10 cellular contexts compared by ENCODE assay signal in genomic region chr16:73016488-73016830, GRCh38. TPM values are rescaled to one million over a fixed set of nuclear protein-coding genes. Genes with fewer than 3 reads are reported as not detected.
A peak's percentile ranks its signal among the peaks of the same experiment; 100 is the strongest.
DNase-seq lines count a peak whose midpoint lies in the region; ATAC-seq, FAIRE-seq and TF ChIP-seq lines count a peak whose summit lies in the region.
"Had no signal": no experiment of that assay in that cellular context is flagged by ENCODE, and none has a peak within 500 bp of the region (broad histone marks: within the 10 kb centered on the region; RNA-seq: fewer than 3 reads in every experiment).

No MANE protein-coding gene starts in this region.

- intact Hi-C loops in endothelial cell of umbilical vein (cut with micrococcal nuclease) = no loop called here
- intact Hi-C loops in right cardiac atrium (cut with DNase I) = no loop called here

- dilution Hi-C loops in endothelial cell of umbilical vein (cut with MboI; ENCODE audit: extremely low pct_ligation_motif_present, low sequenced_read_pairs) = no loop called here

- H3K9me1 ChIP-seq in endothelial cell of umbilical vein (replicated peaks; ENCODE audit: control insufficient read depth, extremely low read depth, insufficient read depth, low read length) = no peaks in the 10 kb centered on the region

- peak overlapping the region in 4 of 11 experiments; percentile 5 to 34 (median 20); a peak in 4 of 22 replicates for H3K27ac ChIP-seq in BLaER1 treated with 17β-estradiol and CSF1 and Interleukin-3, amounts not matched to agents 10 nM and 100 nM
- no peak overlapping the region for H3K27ac ChIP-seq in endothelial cell of umbilical vein (ENCODE audit: insufficient read depth, low read depth, low read length)
- H3K27ac ChIP-seq in right cardiac atrium (ENCODE audit: low read length) = no peak overlapping the region

- no peaks in the 10 kb centered on the region for H3K36me3 ChIP-seq in BLaER1 treated with 17β-estradiol and CSF1 and Interleukin-3, amounts not matched to agents 10 nM and 100 nM
- H3K36me3 ChIP-seq in endothelial cell of umbilical vein (ENCODE audit: control insufficient read depth in 2 of 2, extremely low read depth in 1 of 2, insufficient read depth in 2 of 2, low read length in 2 of 2) = no peaks in the 10 kb centered on the region

- WGBS in right cardiac atrium = 91% methylated on average over 2 of the region's 2 CpGs

- no TSS peak for BruUV-seq in endothelial cell of umbilical vein (replicated peaks; lab: Mats Ljungman, UMichigan)

- H3K79me2 ChIP-seq in endothelial cell of umbilical vein (ENCODE audit: control insufficient read depth, insufficient read depth, low read length) = peaks cover 42% of the 10 kb centered on the region

- in situ Hi-C loops in ACHN (cut with HindIII; ENCODE audit: low pct_ligation_motif_present, low pct_unique_long_range_greater_than_20kb, low sequenced_read_pairs) = no loop called here

- no peak for FAIRE-seq in endothelial cell of umbilical vein (lab: Jason Lieb, UNC)

- peaks cover 0 to 100% (median 0%) of the 10 kb centered on the region in 11 experiments; a peak in 6 of 22 replicates for H4K20me1 ChIP-seq in BLaER1 treated with 17β-estradiol and CSF1 and Interleukin-3, amounts not matched to agents 10 nM and 100 nM
- no peaks in the 10 kb centered on the region for H4K20me1 ChIP-seq in endothelial cell of umbilical vein (replicated peaks; ENCODE audit: control insufficient read depth, extremely low read depth, insufficient read depth, low read length)

- H3K9me3 ChIP-seq in BLaER1 treated with 17β-estradiol and CSF1 and Interleukin-3, amounts not matched to agents 10 nM and 100 nM (replicated peaks in 1 of 11) = peaks cover 0 to 13% (median 0%) of the 10 kb centered on the region in 11 experiments; a peak in 4 of 22 replicates
- H3K9me3 ChIP-seq in endothelial cell of umbilical vein (replicated peaks; ENCODE audit: control insufficient read depth, insufficient read depth, low read length) = no peaks in the 10 kb centered on the region
- H3K9me3 ChIP-seq in right cardiac atrium (ENCODE audit: control insufficient read depth, low read length) = no peaks in the 10 kb centered on the region

- no peak overlapping the region for H3K4me3 ChIP-seq in BLaER1 treated with 17β-estradiol and CSF1 and Interleukin-3, amounts not matched to agents 10 nM and 100 nM
- H3K4me3 ChIP-seq in endothelial cell of umbilical vein (replicated peaks in 1 of 3; ENCODE audit: insufficient read depth in 1 of 3, low read depth in 1 of 3, low read length in 3 of 3) = no peak overlapping the region
- H3K4me3 ChIP-seq in right cardiac atrium (ENCODE audit: low read length) = no peak overlapping the region

- CTCF ChIA-PET in endothelial cell of umbilical vein (lab: Charles Lee) = no interaction called here

- no peak overlapping the region for H2AFZ ChIP-seq in endothelial cell of umbilical vein (ENCODE audit: low read depth, low read length)

- peak; percentile 29 for DNase-seq in endothelial cell of umbilical vein (ENCODE audit: low read depth, low spot score)
- DNase-seq in ACHN = no peak
- no peak for DNase-seq in COR-L47 (lab: John Stamatoyannopoulos, UW)
- DNase-seq in right cardiac atrium = no peak
- DNase-seq: islet precursor cell, NCI-H748 treated with DMSO at 0.1 percent for 48 hours had no signal

- H3K4me1 ChIP-seq in BLaER1 treated with 17β-estradiol and CSF1 and Interleukin-3, amounts not matched to agents 10 nM and 100 nM = peaks cover 6 to 70% (median 10%) of the 10 kb centered on the region in 10 experiments; a peak in 15 of 20 replicates
- H3K4me1 ChIP-seq in endothelial cell of umbilical vein (ENCODE audit: control insufficient read depth, extremely low read depth, insufficient read depth, low read length) = peaks cover 30% of the 10 kb centered on the region
- H3K4me1 ChIP-seq in right cardiac atrium (ENCODE audit: control insufficient read depth, insufficient read depth, low read length) = peaks cover 29% of the 10 kb centered on the region

- no peak for TF ChIP-seq POLR2A in endothelial cell of umbilical vein (IDR thresholded peaks at IDR 0.05; ENCODE audit: low read depth, low read length)

- TF ChIP-seq CTCF in endothelial cell of umbilical vein (IDR thresholded peaks at IDR 0.05; ENCODE audit: extremely low read depth in 1 of 2, insufficient read depth in 1 of 2, low read depth in 1 of 2, low read length in 2 of 2) = no peak

- H3K9ac ChIP-seq in BLaER1 treated with 17β-estradiol and CSF1 and Interleukin-3, amounts not matched to agents 10 nM and 100 nM = peak overlapping the region in 2 of 11 experiments; percentile 13 to 30; a peak in 3 of 22 replicates
- H3K9ac ChIP-seq in endothelial cell of umbilical vein (replicated peaks; ENCODE audit: extremely low read depth, insufficient read depth, low read length) = no peak overlapping the region

- peak overlapping the region; percentile 21 to 83 (median 45); a peak in 21 of 22 replicates for H3K4me2 ChIP-seq in BLaER1 treated with 17β-estradiol and CSF1 and Interleukin-3, amounts not matched to agents 10 nM and 100 nM
- H3K4me2 ChIP-seq in endothelial cell of umbilical vein (ENCODE audit: insufficient read depth, low read length) = peak overlapping the region; percentile 36

- H3K27me3 ChIP-seq in BLaER1 treated with 17β-estradiol and CSF1 and Interleukin-3, amounts not matched to agents 10 nM and 100 nM = no peaks in the 10 kb centered on the region
- H3K27me3 ChIP-seq in endothelial cell of umbilical vein (ENCODE audit: control insufficient read depth in 2 of 2, insufficient read depth in 2 of 2, low read length in 2 of 2) (no peaks in the 10 kb centered on the region), right cardiac atrium (ENCODE audit: control insufficient read depth, insufficient read depth) (no peaks in the 10 kb centered on the region)

- ATAC-seq in GM19397 (IDR thresholded peaks at IDR 0.05; ENCODE audit: unreplicated experiment) = peak; percentile 50
- peak; percentile 56 for ATAC-seq in HG03103 (IDR thresholded peaks at IDR 0.05; ENCODE audit: low read depth, unreplicated experiment)
- no peak for ATAC-seq in HG02970 (IDR thresholded peaks at IDR 0.05; ENCODE audit: low FRiP score, unreplicated experiment)
- no peak for ATAC-seq in right cardiac atrium

- POLR2A ChIA-PET in endothelial cell of umbilical vein (lab: Charles Lee) = no interaction called here

TF ChIP-seq in endothelial cell of umbilical vein, 7 proteins besides CTCF, POLR2A, EP300 and RAD21:
- TF ChIP-seq GATA2 (IDR thresholded peaks at IDR 0.05; ENCODE audit: insufficient read depth, insufficient read length, low read depth, low read length) = no peak
- TF ChIP-seq FOS (IDR thresholded peaks at IDR 0.05; ENCODE audit: borderline replicate concordance, insufficient read depth, low read length) = peak; percentile 21

RNA-seq across cellular contexts. Expression of gene ZFHX3, which starts 31.5 kb away (rescaled TPM):
- total RNA-seq in endothelial cell of umbilical vein = 17.7 and 18.8 TPM in 2 replicates
- 3.0 and 3.7 TPM in 2 replicates for polyA plus RNA-seq in endothelial cell of umbilical vein
- 4.4 and 4.7 TPM in 2 replicates for polyA plus RNA-seq in endothelial cell of umbilical vein (2011; cell fraction: cytosol; rRNA removed)
- polyA plus RNA-seq in endothelial cell of umbilical vein (2011; cell fraction: nucleus; rRNA removed) = 10.3 and 10.5 TPM in 2 replicates
- 7.6 and 7.8 TPM in 2 replicates for polyA plus RNA-seq in endothelial cell of umbilical vein (2012)
- 14.8 and 14.9 TPM in 2 replicates for polyA minus RNA-seq in endothelial cell of umbilical vein
- polyA minus RNA-seq in endothelial cell of umbilical vein (2011; cell fraction: cytosol; rRNA and poly(A)+ RNA removed) = 11.3 TPM
- 24.3 and 25.1 TPM in 2 replicates for polyA minus RNA-seq in endothelial cell of umbilical vein (2011; cell fraction: nucleus; rRNA and poly(A)+ RNA removed)
- total RNA-seq in right cardiac atrium = 10 to 100 TPM in 2 of 4 donors, 1 to 10 TPM in 2; 9.1 to 18.2 (median 11.0) TPM
- 4.3 TPM for polyA plus RNA-seq in right cardiac atrium

Comparison
In these comparisons a context has a peak if more than half of its experiments do, and no peak if none do; other contexts are left out.
1. ATAC-seq: peak in GM19397 (single experiment) and HG03103 (single experiment); none in HG02970 (single experiment) and right cardiac atrium (0 of 2).